In the genomic region with DNA sequence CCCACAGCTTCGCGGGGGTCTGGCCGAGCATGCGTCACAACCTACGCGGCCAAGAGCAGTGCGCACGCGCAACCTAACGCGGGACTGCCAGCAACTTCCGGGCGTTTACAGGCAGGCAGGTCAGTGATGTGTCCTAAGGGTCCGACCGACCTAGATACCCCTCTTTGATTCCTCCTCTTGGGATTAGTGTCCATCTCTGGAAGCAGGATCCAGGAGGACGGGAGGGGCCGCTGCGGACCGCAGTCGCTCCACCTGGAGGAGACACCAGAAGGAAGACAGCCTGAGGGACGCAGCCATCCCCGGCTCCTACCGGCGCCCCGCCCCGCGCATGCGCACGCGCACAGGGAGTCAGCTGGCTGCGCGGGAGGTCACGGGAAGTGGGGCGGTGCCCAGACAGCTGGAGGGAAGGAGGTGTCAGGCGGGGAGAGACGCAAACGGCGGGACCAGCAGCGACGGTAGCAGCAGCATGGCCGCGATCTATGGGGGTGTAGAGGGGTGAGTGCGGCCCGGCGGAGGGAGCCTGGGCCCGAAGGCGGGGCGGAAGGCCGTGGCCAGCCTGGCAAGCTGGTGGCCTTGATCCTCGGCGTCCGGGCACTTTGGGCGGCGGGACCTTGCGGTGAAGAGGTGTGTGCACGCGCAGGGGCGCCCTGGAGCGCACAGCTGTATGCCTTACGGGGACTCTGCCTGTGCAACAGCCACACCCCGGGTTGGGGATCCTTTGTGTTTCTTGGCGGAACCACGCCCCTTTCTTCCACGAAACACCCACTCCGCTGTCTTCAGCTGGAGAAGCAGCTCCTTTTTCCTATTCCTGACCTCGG, we compare ENCODE assay signal across 1 cellular context.
A peak's percentile ranks its signal among the peaks of the same experiment; 100 is the strongest.
TF ChIP-seq lines count a peak whose summit lies in the region.

TSS of gene NAGK (plus strand) at position 431 of the 818 bp plus-strand sequence. CDS start at position 467, 36 bp downstream.

TF ChIP-seq in HepG2, 621 proteins besides CTCF, POLR2A, EP300 and RAD21 (continued from another document and continues in another):
- peak; percentile 58; the same call in 1 of the 2 replicates for TF ChIP-seq ZHX2 (IDR thresholded peaks at IDR 0.05; ENCODE audit: low read depth)
- peak; percentile 80; the same call in 1 of the 2 replicates for TF ChIP-seq ZHX2 (CRISPR knock-in tag; IDR thresholded peaks at IDR 0.05; ENCODE audit: borderline replicate concordance)
- no peak; the same call in none of the 2 replicates for TF ChIP-seq DNMT1 (CRISPR knock-in tag; IDR thresholded peaks at IDR 0.05)
- peak; percentile 97 to 99 for TF ChIP-seq KLF16 (CRISPR knock-in tag; IDR thresholded peaks at IDR 0.05)
- TF ChIP-seq FOXJ3 (CRISPR knock-in tag; IDR thresholded peaks at IDR 0.05; ENCODE audit: borderline replicate concordance), result peak; percentile 79; the same call in 1 of the 2 replicates
- TF ChIP-seq ZNF367 (CRISPR knock-in tag; IDR thresholded peaks at IDR 0.05; ENCODE audit: borderline replicate concordance), result peak; percentile 37; the same call in 1 of the 2 replicates
- peak; percentile 77 for TF ChIP-seq E2F1 (CRISPR knock-in tag; IDR thresholded peaks at IDR 0.05)
- TF ChIP-seq, protein P1, sequence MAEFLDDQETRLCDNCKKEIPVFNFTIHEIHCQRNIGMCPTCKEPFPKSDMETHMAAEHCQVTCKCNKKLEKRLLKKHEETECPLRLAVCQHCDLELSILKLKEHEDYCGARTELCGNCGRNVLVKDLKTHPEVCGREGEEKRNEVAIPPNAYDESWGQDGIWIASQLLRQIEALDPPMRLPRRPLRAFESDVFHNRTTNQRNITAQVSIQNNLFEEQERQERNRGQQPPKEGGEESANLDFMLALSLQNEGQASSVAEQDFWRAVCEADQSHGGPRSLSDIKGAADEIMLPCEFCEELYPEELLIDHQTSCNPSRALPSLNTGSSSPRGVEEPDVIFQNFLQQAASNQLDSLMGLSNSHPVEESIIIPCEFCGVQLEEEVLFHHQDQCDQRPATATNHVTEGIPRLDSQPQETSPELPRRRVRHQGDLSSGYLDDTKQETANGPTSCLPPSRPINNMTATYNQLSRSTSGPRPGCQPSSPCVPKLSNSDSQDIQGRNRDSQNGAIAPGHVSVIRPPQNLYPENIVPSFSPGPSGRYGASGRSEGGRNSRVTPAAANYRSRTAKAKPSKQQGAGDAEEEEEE (CRISPR knock-in tag; IDR thresholded peaks at IDR 0.05; ENCODE audit: borderline replicate concordance), result no peak; the same call in 1 of the 2 replicates
- no peak for TF ChIP-seq MAFF (IDR thresholded peaks at IDR 0.05; ENCODE audit: low read depth, low read length)
- peak; percentile 98 for TF ChIP-seq ZNF572 (CRISPR knock-in tag; IDR thresholded peaks at IDR 0.05)
- TF ChIP-seq RBM39 (IDR thresholded peaks at IDR 0.05; ENCODE audit: low read depth, low read length, poor library complexity, severe bottlenecking), result peak; percentile 95
- no peak for TF ChIP-seq ZBTB21 (CRISPR knock-in tag; IDR thresholded peaks at IDR 0.05)
- TF ChIP-seq SETDB1 (CRISPR knock-in tag; IDR thresholded peaks at IDR 0.05; ENCODE audit: borderline replicate concordance), result no peak; the same call in 1 of the 2 replicates
- TF ChIP-seq ZNF550 (CRISPR knock-in tag; IDR thresholded peaks at IDR 0.05; ENCODE audit: borderline replicate concordance), result no peak
- peak; percentile 38; the same call in 1 of the 2 replicates for TF ChIP-seq MAZ (IDR thresholded peaks at IDR 0.05; ENCODE audit: borderline replicate concordance, low read depth, low read length)
- peak; percentile 97 for TF ChIP-seq MAZ (CRISPR knock-in tag; IDR thresholded peaks at IDR 0.05; ENCODE audit: low read depth)
- TF ChIP-seq CHD4 (IDR thresholded peaks at IDR 0.05; ENCODE audit: borderline replicate concordance, low read length), result no peak
- TF ChIP-seq, protein P2, sequence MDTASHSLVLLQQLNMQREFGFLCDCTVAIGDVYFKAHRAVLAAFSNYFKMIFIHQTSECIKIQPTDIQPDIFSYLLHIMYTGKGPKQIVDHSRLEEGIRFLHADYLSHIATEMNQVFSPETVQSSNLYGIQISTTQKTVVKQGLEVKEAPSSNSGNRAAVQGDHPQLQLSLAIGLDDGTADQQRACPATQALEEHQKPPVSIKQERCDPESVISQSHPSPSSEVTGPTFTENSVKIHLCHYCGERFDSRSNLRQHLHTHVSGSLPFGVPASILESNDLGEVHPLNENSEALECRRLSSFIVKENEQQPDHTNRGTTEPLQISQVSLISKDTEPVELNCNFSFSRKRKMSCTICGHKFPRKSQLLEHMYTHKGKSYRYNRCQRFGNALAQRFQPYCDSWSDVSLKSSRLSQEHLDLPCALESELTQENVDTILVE (CRISPR knock-in tag; IDR thresholded peaks at IDR 0.05), result peak; percentile 96
- TF ChIP-seq GABPB1 (CRISPR knock-in tag; IDR thresholded peaks at IDR 0.05), result peak; percentile 95
- TF ChIP-seq, protein P3, sequence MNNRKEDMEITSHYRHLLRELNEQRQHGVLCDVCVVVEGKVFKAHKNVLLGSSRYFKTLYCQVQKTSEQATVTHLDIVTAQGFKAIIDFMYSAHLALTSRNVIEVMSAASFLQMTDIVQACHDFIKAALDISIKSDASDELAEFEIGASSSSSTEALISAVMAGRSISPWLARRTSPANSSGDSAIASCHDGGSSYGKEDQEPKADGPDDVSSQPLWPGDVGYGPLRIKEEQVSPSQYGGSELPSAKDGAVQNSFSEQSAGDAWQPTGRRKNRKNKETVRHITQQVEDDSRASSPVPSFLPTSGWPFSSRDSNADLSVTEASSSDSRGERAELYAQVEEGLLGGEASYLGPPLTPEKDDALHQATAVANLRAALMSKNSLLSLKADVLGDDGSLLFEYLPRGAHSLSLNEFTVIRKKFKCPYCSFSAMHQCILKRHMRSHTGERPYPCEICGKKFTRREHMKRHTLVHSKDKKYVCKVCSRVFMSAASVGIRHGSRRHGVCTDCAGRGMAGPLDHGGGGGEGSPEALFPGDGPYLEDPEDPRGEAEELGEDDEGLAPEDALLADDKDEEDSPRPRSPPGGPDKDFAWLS (CRISPR knock-in tag; IDR thresholded peaks at IDR 0.05; ENCODE audit: borderline replicate concordance), result no peak
- TF ChIP-seq ZNF451 (CRISPR knock-in tag; IDR thresholded peaks at IDR 0.05), result peak; percentile 85; the same call in 1 of the 2 replicates
- peak; percentile 92 for TF ChIP-seq SMAD3 (CRISPR knock-in tag; IDR thresholded peaks at IDR 0.05)
- TF ChIP-seq, protein P4, sequence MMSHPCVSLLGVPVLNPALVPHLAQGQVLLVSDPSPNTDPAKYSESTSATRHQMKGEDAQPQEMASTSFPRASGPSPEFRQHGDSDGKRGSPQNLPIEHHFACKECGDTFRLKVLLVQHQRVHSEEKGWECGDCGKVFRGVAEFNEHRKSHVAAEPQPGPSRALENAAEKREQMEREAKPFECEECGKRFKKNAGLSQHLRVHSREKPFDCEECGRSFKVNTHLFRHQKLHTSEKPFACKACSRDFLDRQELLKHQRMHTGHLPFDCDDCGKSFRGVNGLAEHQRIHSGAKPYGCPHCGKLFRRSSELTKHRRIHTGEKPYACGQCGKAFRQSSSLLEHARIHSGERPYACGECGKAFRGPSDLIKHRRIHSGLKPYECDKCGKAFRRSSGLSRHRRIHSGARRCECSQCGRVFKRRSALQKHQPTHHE (CRISPR knock-in tag; IDR thresholded peaks at IDR 0.05; ENCODE audit: borderline replicate concordance), result peak; percentile 98; the same call in 1 of the 2 replicates
- TF ChIP-seq ZBTB20 (CRISPR knock-in tag; IDR thresholded peaks at IDR 0.05; ENCODE audit: borderline replicate concordance, low read depth), result peak; percentile 91
- peak; percentile 39; the same call in 1 of the 2 replicates for TF ChIP-seq KDM1A (CRISPR knock-in tag; IDR thresholded peaks at IDR 0.05)
- TF ChIP-seq IKZF1 (IDR thresholded peaks at IDR 0.05), result no peak
- TF ChIP-seq, protein P5, sequence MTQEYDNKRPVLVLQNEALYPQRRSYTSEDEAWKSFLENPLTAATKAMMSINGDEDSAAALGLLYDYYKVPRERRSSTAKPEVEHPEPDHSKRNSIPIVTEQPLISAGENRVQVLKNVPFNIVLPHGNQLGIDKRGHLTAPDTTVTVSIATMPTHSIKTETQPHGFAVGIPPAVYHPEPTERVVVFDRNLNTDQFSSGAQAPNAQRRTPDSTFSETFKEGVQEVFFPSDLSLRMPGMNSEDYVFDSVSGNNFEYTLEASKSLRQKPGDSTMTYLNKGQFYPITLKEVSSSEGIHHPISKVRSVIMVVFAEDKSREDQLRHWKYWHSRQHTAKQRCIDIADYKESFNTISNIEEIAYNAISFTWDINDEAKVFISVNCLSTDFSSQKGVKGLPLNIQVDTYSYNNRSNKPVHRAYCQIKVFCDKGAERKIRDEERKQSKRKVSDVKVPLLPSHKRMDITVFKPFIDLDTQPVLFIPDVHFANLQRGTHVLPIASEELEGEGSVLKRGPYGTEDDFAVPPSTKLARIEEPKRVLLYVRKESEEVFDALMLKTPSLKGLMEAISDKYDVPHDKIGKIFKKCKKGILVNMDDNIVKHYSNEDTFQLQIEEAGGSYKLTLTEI (CRISPR knock-in tag; conservative IDR thresholded peaks at IDR 0.05), result peak; percentile 63
- no peak; the same call in 1 of the 2 replicates for TF ChIP-seq XBP1 (CRISPR knock-in tag; IDR thresholded peaks at IDR 0.05)
- peak; percentile 76 for TF ChIP-seq ZFX (CRISPR knock-in tag; IDR thresholded peaks at IDR 0.05; ENCODE audit: low read depth)
- TF ChIP-seq, protein P6, sequence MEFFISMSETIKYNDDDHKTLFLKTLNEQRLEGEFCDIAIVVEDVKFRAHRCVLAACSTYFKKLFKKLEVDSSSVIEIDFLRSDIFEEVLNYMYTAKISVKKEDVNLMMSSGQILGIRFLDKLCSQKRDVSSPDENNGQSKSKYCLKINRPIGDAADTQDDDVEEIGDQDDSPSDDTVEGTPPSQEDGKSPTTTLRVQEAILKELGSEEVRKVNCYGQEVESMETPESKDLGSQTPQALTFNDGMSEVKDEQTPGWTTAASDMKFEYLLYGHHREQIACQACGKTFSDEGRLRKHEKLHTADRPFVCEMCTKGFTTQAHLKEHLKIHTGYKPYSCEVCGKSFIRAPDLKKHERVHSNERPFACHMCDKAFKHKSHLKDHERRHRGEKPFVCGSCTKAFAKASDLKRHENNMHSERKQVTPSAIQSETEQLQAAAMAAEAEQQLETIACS (CRISPR knock-in tag; IDR thresholded peaks at IDR 0.05), result peak; percentile 78
- TF ChIP-seq ATF4 (CRISPR knock-in tag; IDR thresholded peaks at IDR 0.05), result peak in 1 of 2 experiments; percentile 75; a peak in 2 of 4 replicates
- no peak for TF ChIP-seq TRIM24 (CRISPR knock-in tag; IDR thresholded peaks at IDR 0.05)
- no peak for TF ChIP-seq TCF7L2 (IDR thresholded peaks at IDR 0.05; ENCODE audit: low read depth, low read length)
- TF ChIP-seq ZNF878 (CRISPR knock-in tag; IDR thresholded peaks at IDR 0.05), result no peak; the same call in 1 of the 2 replicates
- no peak for TF ChIP-seq DPF2 (CRISPR knock-in tag; IDR thresholded peaks at IDR 0.05; ENCODE audit: borderline replicate concordance, low read depth)
- peak; percentile 99 for TF ChIP-seq TGIF2 (CRISPR knock-in tag; IDR thresholded peaks at IDR 0.05)
- peak; percentile 70; the same call in 1 of the 2 replicates for TF ChIP-seq ZNF713 (CRISPR knock-in tag; IDR thresholded peaks at IDR 0.05)
- TF ChIP-seq HDAC2 (CRISPR knock-in tag; IDR thresholded peaks at IDR 0.05), result peak; percentile 82
- TF ChIP-seq NBN (conservative IDR thresholded peaks at IDR 0.05), result no peak
- TF ChIP-seq RELA (CRISPR knock-in tag; IDR thresholded peaks at IDR 0.05), result no peak; the same call in 1 of the 2 replicates
- peak; percentile 98 for TF ChIP-seq ZMAT3 (CRISPR knock-in tag; conservative IDR thresholded peaks at IDR 0.05)
- peak; percentile 28; the same call in 1 of the 2 replicates for TF ChIP-seq ONECUT2 (CRISPR knock-in tag; IDR thresholded peaks at IDR 0.05)
- no peak for TF ChIP-seq TBL1XR1 (IDR thresholded peaks at IDR 0.05; ENCODE audit: borderline replicate concordance, low read length, partially characterized antibody)
